ENCODE assay signal across 10 cellular contexts in genomic region chr7:144786522-144786921, GRCh38. TPM values are rescaled to one million over a fixed set of nuclear protein-coding genes. Genes with fewer than 3 reads are reported as not detected.
DNase-seq lines count a peak whose midpoint lies in the region; ATAC-seq and TF ChIP-seq lines count a peak whose summit lies in the region.
"Had no signal": no experiment of that assay in that cellular context is flagged by ENCODE, and none has a peak within 500 bp of the region (broad histone marks: within the 10 kb centered on the region; RNA-seq: fewer than 3 reads in every experiment).

No MANE protein-coding gene starts in this region.

- H3K9me3 ChIP-seq in T-helper 17 cell (ENCODE audit: control insufficient read depth, low read length, poor library complexity, severe bottlenecking): no peaks in the 10 kb centered on the region
- H3K9me3 ChIP-seq in CD8-positive, alpha-beta T cell (ENCODE audit: low read length): no peaks in the 10 kb centered on the region
- H3K9me3 ChIP-seq: thyroid gland had no signal

- intact Hi-C loops in CD8-positive, alpha-beta T cell (cut with DNase I, micrococcal nuclease): loop anchor here in 1 of 2 experiments (2.0 to 5.0 kb wide), 4 partner anchors 14 to 71 kb away; no protein-coding TSS in a partner anchor

- no peak overlapping the region for H3K27ac ChIP-seq in CD8-positive, alpha-beta T cell (ENCODE audit: low read depth, low read length)
- H3K27ac ChIP-seq: thyroid gland had no signal

- no peaks in the 10 kb centered on the region for H3K27me3 Mint-ChIP-seq in activated T-cell treated with anti-CD3 and anti-CD28 coated beads, Interleukin-2, amount 50 U/mL, for 72 hours (ENCODE audit: low read depth)
- no peaks in the 10 kb centered on the region for H3K27me3 Mint-ChIP-seq in T-helper 17 cell
- H3K27me3 Mint-ChIP-seq in CD8-positive, alpha-beta T cell (ENCODE audit: low read depth): no peaks in the 10 kb centered on the region

- no peaks in the 10 kb centered on the region for H3K36me3 Mint-ChIP-seq in activated T-cell treated with anti-CD3 and anti-CD28 coated beads, Interleukin-2, amount 50 U/mL, for 72 hours (ENCODE audit: insufficient read depth in 2 of 2)
- no peaks in the 10 kb centered on the region for H3K36me3 Mint-ChIP-seq in T-helper 17 cell (ENCODE audit: low read depth)
- no peaks in the 10 kb centered on the region for H3K36me3 Mint-ChIP-seq in CD8-positive, alpha-beta T cell

- H3K27ac Mint-ChIP-seq in activated T-cell treated with anti-CD3 and anti-CD28 coated beads, Interleukin-2, amount 50 U/mL, for 72 hours: peak overlapping the region; percentile 57
- H3K27ac Mint-ChIP-seq in T-helper 17 cell: no peak overlapping the region
- no peak overlapping the region for H3K27ac Mint-ChIP-seq in CD8-positive, alpha-beta T cell

- peak; percentile 43 for TF ChIP-seq CTCF in retinal pigment epithelial cell (conservative IDR thresholded peaks at IDR 0.05; ENCODE audit: low read depth, low read length)
- TF ChIP-seq CTCF in CD8-positive, alpha-beta T cell (IDR thresholded peaks at IDR 0.05): no peak

- H3K4me3 ChIP-seq in retinal pigment epithelial cell (ENCODE audit: low read length): no peak overlapping the region
- no peak overlapping the region for H3K4me3 ChIP-seq in CD8-positive, alpha-beta T cell (ENCODE audit: low read depth, low read length)
- H3K4me3 ChIP-seq: thyroid gland had no signal

- no peak overlapping the region for H3K4me3 Mint-ChIP-seq in activated T-cell treated with anti-CD3 and anti-CD28 coated beads, Interleukin-2, amount 50 U/mL, for 72 hours
- H3K4me3 Mint-ChIP-seq in T-helper 17 cell: no peak overlapping the region
- no peak overlapping the region for H3K4me3 Mint-ChIP-seq in CD8-positive, alpha-beta T cell

- no peaks in the 10 kb centered on the region for H3K27me3 ChIP-seq in CD8-positive, alpha-beta T cell (ENCODE audit: insufficient read depth, low read length)
- H3K27me3 ChIP-seq: thyroid gland had no signal

- H3K4me1 Mint-ChIP-seq in activated T-cell treated with anti-CD3 and anti-CD28 coated beads, Interleukin-2, amount 50 U/mL, for 72 hours (ENCODE audit: low read depth): peaks cover 26% of the 10 kb centered on the region
- peaks cover 17% of the 10 kb centered on the region for H3K4me1 Mint-ChIP-seq in T-helper 17 cell
- H3K4me1 Mint-ChIP-seq in CD8-positive, alpha-beta T cell (ENCODE audit: low read depth): peaks cover 7% of the 10 kb centered on the region

- no peaks in the 10 kb centered on the region for H3K9me3 Mint-ChIP-seq in activated T-cell treated with anti-CD3 and anti-CD28 coated beads, Interleukin-2, amount 50 U/mL, for 72 hours
- no peaks in the 10 kb centered on the region for H3K9me3 Mint-ChIP-seq in CD8-positive, alpha-beta T cell

- no peaks in the 10 kb centered on the region for H3K4me1 ChIP-seq in CD8-positive, alpha-beta T cell (ENCODE audit: insufficient read depth, low read length)
- H3K4me1 ChIP-seq: thyroid gland had no signal

- peak in 1 of 2 donors; percentile 13 for DNase-seq in activated T-cell treated with anti-CD3 and anti-CD28 coated beads, Interleukin-2, amount 50 U/mL, for 72 hours
- DNase-seq in activated T-cell treated with anti-CD3 and anti-CD28 coated beads, Interleukin-2, amount 50 U/mL, for 1 hour: no peak
- DNase-seq in T-helper 17 cell (no peak), retinal pigment epithelial cell (ENCODE audit: low read depth) (no peak), SKM-1 treated with dmso at 0.1 percent for 144 hours (lab: John Stamatoyannopoulos, UW; ENCODE audit: unreplicated experiment) (no peak), SW 1271 (lab: John Stamatoyannopoulos, UW) (no peak)
- DNase-seq in CD8-positive, alpha-beta T cell: no peak
- DNase-seq: NCI-H2107, thyroid gland had no signal

- peak; percentile 55 to 57 for ATAC-seq in activated T-cell treated with anti-CD3 and anti-CD28 coated beads, Interleukin-2, amount 50 U/mL, for 72 hours (replicated peaks in 1 of 2)
- ATAC-seq in HG02798 (IDR thresholded peaks at IDR 0.05; ENCODE audit: poor library complexity, unreplicated experiment) (peak; percentile 53), T-helper 17 cell (peak; percentile 60)
- no peak for ATAC-seq in CD8-positive, alpha-beta T cell

- POLR2A ChIA-PET in CD8-positive, alpha-beta T cell (lab: Charles Lee): no interaction called here

- CTCF ChIA-PET in CD8-positive, alpha-beta T cell (lab: Charles Lee): interaction anchor here (0.5 to 1.8 kb wide), 12 partner anchors 14 to 413 kb away, joined by 3 to 6 read pairs (median 4); partner anchors contain the start of gene TPK1

- H3K36me3 ChIP-seq in CD8-positive, alpha-beta T cell (ENCODE audit: insufficient read depth, low read length): no peaks in the 10 kb centered on the region
- H3K36me3 ChIP-seq: thyroid gland had no signal

RNA-seq across cellular contexts. Expression of gene TPK1, which starts 49.3 kb away (rescaled TPM):
- 10 to 100 TPM; 26.2 to 31.3 TPM for total RNA-seq in activated T-cell treated with anti-CD3 and anti-CD28 coated beads, Interleukin-2, amount 50 U/mL, for 72 hours
- 10 to 100 TPM; 20.3 to 21.7 TPM for total RNA-seq in T-helper 17 cell
- 10 to 100 TPM; 14.7 to 15.1 TPM for total RNA-seq in CD8-positive, alpha-beta T cell
